In genomic region chr14:31894351-31894750, GRCh38 we compare ENCODE assay signal across 26 cellular contexts.
DNase-seq lines count a peak whose midpoint lies in the region; ATAC-seq, FAIRE-seq and TF ChIP-seq lines count a peak whose summit lies in the region.
"Had no signal": no experiment of that assay in that cellular context is flagged by ENCODE, and none has a peak within 500 bp of the region (broad histone marks: within the 10 kb centered on the region; RNA-seq: fewer than 3 reads in every experiment).

No MANE protein-coding gene starts in this region.

- FAIRE-seq in K562 (lab: Jason Lieb, UNC): peak; percentile 96

- no TSS peak for BruUV-seq in K562 (replicated peaks; lab: Mats Ljungman, UMichigan)

- 0% methylated on average over 3 of the region's 3 CpGs for WGBS in K562 (ENCODE audit: insufficient coverage, low coverage, missing lambda C conversion rate)
- WGBS in mesodermal cell (ENCODE audit: insufficient coverage in 2 of 2), 2 experiments: 100% methylated on average over 1 of the region's 3 CpGs
- WGBS in gastroesophageal sphincter (ENCODE audit: low coverage in 1 of 2), 2 donors: 65 to 88% methylated on average over 2 to 3 of the region's 3 CpGs

- H3K36me3 ChIP-seq in K562 (ENCODE audit: control insufficient read depth, insufficient read depth, low read length) (no peaks in the 10 kb centered on the region), mesodermal cell (ENCODE audit: control insufficient read depth, insufficient read depth, low read length) (no peaks in the 10 kb centered on the region), gastroesophageal sphincter (no peaks in the 10 kb centered on the region)
- H3K36me3 ChIP-seq: BLaER1, esophagus muscularis mucosa, upper lobe of left lung had no signal

- no peaks in the 10 kb centered on the region for H3K9me3 ChIP-seq in K562 (replicated peaks; ENCODE audit: control insufficient read depth, insufficient read depth, low read depth, low read length)
- no peaks in the 10 kb centered on the region for H3K9me3 ChIP-seq in mesodermal cell (ENCODE audit: control insufficient read depth, low read length)
- H3K9me3 ChIP-seq in gastroesophageal sphincter: no peaks in the 10 kb centered on the region
- H3K9me3 ChIP-seq: BLaER1, esophagus muscularis mucosa, upper lobe of left lung had no signal

- no peaks in the 10 kb centered on the region for H3K9me1 ChIP-seq in K562 (ENCODE audit: control insufficient read depth, insufficient read depth, low read length)

- no peak; the same call in 1 of the 2 replicates for TF ChIP-seq EP300 in K562 (IDR thresholded peaks at IDR 0.05; ENCODE audit: low read length)
- no peak for TF ChIP-seq EP300 in gastroesophageal sphincter (IDR thresholded peaks at IDR 0.05)

- intact Hi-C loops in K562 (cut with micrococcal nuclease): no loop called here

- H3K9ac ChIP-seq in K562 (ENCODE audit: insufficient read depth in 1 of 2, low read depth in 2 of 2, low read length in 2 of 2): peak overlapping the region in 1 of 2 experiments; percentile 24; a peak in 1 of 4 replicates
- H3K9ac ChIP-seq: BLaER1, parathyroid adenoma had no signal

- in situ Hi-C loops in K562 (cut with MboI): no loop called here

- H3K27ac ChIP-seq in K562 (ENCODE audit: extremely low read depth, low read depth, low read length) (peak overlapping the region; percentile 67), mesodermal cell (ENCODE audit: low read depth, low read length, severe bottlenecking) (peak overlapping the region; percentile 54), gastroesophageal sphincter (no peak overlapping the region)
- H3K27ac ChIP-seq: BLaER1, esophagus muscularis mucosa, HL-60, parathyroid adenoma, PC-9 had no signal

- H3K27me3 ChIP-seq in K562 (ENCODE audit: control insufficient read depth in 2 of 2, insufficient read depth in 2 of 2, low read length in 2 of 2): no peaks in the 10 kb centered on the region
- H3K27me3 ChIP-seq in gastroesophageal sphincter: no peaks in the 10 kb centered on the region
- H3K27me3 ChIP-seq: BLaER1, esophagus muscularis mucosa, upper lobe of left lung had no signal

- no peaks in the 10 kb centered on the region for H4K20me1 ChIP-seq in K562 (replicated peaks; ENCODE audit: control insufficient read depth, insufficient read depth, low read length)
- H4K20me1 ChIP-seq: BLaER1 had no signal

- no peak for TF ChIP-seq POLR2A in K562 (conservative IDR thresholded peaks at IDR 0.05)
- TF ChIP-seq POLR2A in gastroesophageal sphincter (IDR thresholded peaks at IDR 0.05): no peak

- H3K4me2 ChIP-seq in K562 (ENCODE audit: insufficient read depth, low read length): peak overlapping the region; percentile 69
- H3K4me2 ChIP-seq: BLaER1, PC-9 had no signal

- TF ChIP-seq CTCF in K562 (IDR thresholded peaks at IDR 0.05 in 2 of 3, conservative IDR thresholded peaks at IDR 0.05 in 1 of 3; ENCODE audit: insufficient read depth in 2 of 3, low read depth in 1 of 3, low read length in 3 of 3): no peak
- TF ChIP-seq CTCF in gastroesophageal sphincter (IDR thresholded peaks at IDR 0.05): no peak

- H3K79me2 ChIP-seq in K562 (ENCODE audit: control insufficient read depth, insufficient read depth, low read length): no peaks in the 10 kb centered on the region
- H3K79me2 ChIP-seq: parathyroid adenoma had no signal

- TF ChIP-seq RAD21 in K562 (CRISPR knock-in tag; conservative IDR thresholded peaks at IDR 0.05 in 1 of 2, IDR thresholded peaks at IDR 0.05 in 1 of 2): no peak

- DNase-seq in A172 (ENCODE audit: low spot score) (peak; percentile 7), HUDEP-2 (lab: John Stamatoyannopoulos, UW; ENCODE audit: unreplicated experiment in 76 of 76) (peak in 73 of 76 experiments; percentile 10 to 84 (median 60)), K562 (ENCODE audit: extremely low read depth in 1 of 4, low spot score in 3 of 4) (peak; percentile 14 to 82 (median 33)), NCI-H446 (lab: John Stamatoyannopoulos, UW) (no peak)
- no peak for DNase-seq in activated CD4-positive, alpha-beta T cell treated with anti-CD3 and anti-CD28 coated beads for 1 hour
- DNase-seq: ACHN; activated CD4-positive, alpha-beta T cell treated with anti-CD3 and anti-CD28 coated beads, Interleukin-2, amount 50 U/mL, for 1 hour; activated naive CD8-positive, alpha-beta T cell treated with anti-CD3 and anti-CD28 coated beads for 36 hours; effector CD4-positive, alpha-beta T cell; EL; H7; kidney glomerular epithelial cell; naive thymus-derived CD4-positive, alpha-beta T cell; NCI-H2171 treated with DMSO at 0.1 percent for 48 hours; NCI-H748 treated with DMSO at 0.1 percent for 48 hours; PC-9; SIG-M5; T-cell; upper lobe of left lung had no signal

- ATAC-seq in K562 (peak; percentile 97), GM18520 (IDR thresholded peaks at IDR 0.05; ENCODE audit: unreplicated experiment) (no peak), gastroesophageal sphincter (no peak)
- ATAC-seq: naive thymus-derived CD4-positive, alpha-beta T cell; T-cell had no signal

- peak overlapping the region; percentile 81 for H2AFZ ChIP-seq in K562 (ENCODE audit: low read depth, low read length)
- H2AFZ ChIP-seq: parathyroid adenoma, PC-9 had no signal

- POLR2A ChIA-PET in K562 (lab: Yijun Ruan, JAX): no interaction called here

- H3K4me3 ChIP-seq in K562 (no peak overlapping the region), mesodermal cell (ENCODE audit: extremely low read depth, insufficient read depth, low read length, poor library complexity, severe bottlenecking) (no peak overlapping the region), gastroesophageal sphincter (no peak overlapping the region)
- H3K4me3 ChIP-seq: BLaER1, esophagus muscularis mucosa, PC-9, upper lobe of left lung had no signal

- H3K4me1 ChIP-seq in K562 (replicated peaks in 1 of 2; ENCODE audit: control insufficient read depth in 2 of 2, insufficient read depth in 2 of 2, low read length in 2 of 2) (peaks cover 12 to 23% of the 10 kb centered on the region in 2 experiments; a peak in 4 of 5 replicates), mesodermal cell (ENCODE audit: control insufficient read depth, insufficient read depth, low read length, poor library complexity, severe bottlenecking) (peaks cover 25% of the 10 kb centered on the region), gastroesophageal sphincter (no peaks in the 10 kb centered on the region)
- H3K4me1 ChIP-seq: BLaER1, parathyroid adenoma had no signal

- CTCF ChIA-PET in K562 (lab: Yijun Ruan, JAX; ENCODE audit: low intra/inter-chr PET ratio): no interaction called here

TF ChIP-seq in K562, 482 proteins besides CTCF, POLR2A, EP300 and RAD21 (continues in another document):
- TF ChIP-seq CTBP1 (IDR thresholded peaks at IDR 0.05; ENCODE audit: borderline replicate concordance) (peak; percentile 51), RCOR1 (IDR thresholded peaks at IDR 0.05; ENCODE audit: borderline replicate concordance in 1 of 2, low read depth in 2 of 2, low read length in 2 of 2) (peak in 1 of 2 experiments; percentile 46; a peak in 1 of 4 replicates), TRIM24 (IDR thresholded peaks at IDR 0.05) (0 out of 4 replicates have a peak, but pooled peaks of 1 of the 2 experiments have one; percentile 28), DPF2 (IDR thresholded peaks at IDR 0.05) (peak; percentile 48; the same call in 1 of the 2 replicates), BDP1 (IDR thresholded peaks at IDR 0.05; ENCODE audit: insufficient read depth, insufficient read length) (no peak), SMARCE1 (IDR thresholded peaks at IDR 0.05) (0 out of 2 replicates have a peak, but pooled peaks have one; percentile 62), NCOR1 (IDR thresholded peaks at IDR 0.05) (peak; percentile 45; the same call in 1 of the 2 replicates), CREM (IDR thresholded peaks at IDR 0.05; ENCODE audit: low read depth) (0 out of 2 replicates have a peak, but pooled peaks have one; percentile 12), ZEB2 (IDR thresholded peaks at IDR 0.05) (peak; percentile 58; the same call in 1 of the 2 replicates), CBFA2T3 (IDR thresholded peaks at IDR 0.05) (peak; percentile 78), POLR2AphosphoS5 (IDR thresholded peaks at IDR 0.05; ENCODE audit: control insufficient read depth, insufficient read depth, low read depth, low read length) (0 out of 2 replicates have a peak, but pooled peaks have one; percentile 30), TGIF2 (CRISPR knock-in tag; IDR thresholded peaks at IDR 0.05) (no peak), PKNOX1 (IDR thresholded peaks at IDR 0.05) (peak; percentile 77), TCF3 (CRISPR knock-in tag; IDR thresholded peaks at IDR 0.05) (peak; percentile 49), KDM1A (IDR thresholded peaks at IDR 0.05) (0 out of 4 replicates have a peak, but pooled peaks of 1 of the 2 experiments have one; percentile 14), CBFA2T2 (conservative IDR thresholded peaks at IDR 0.05) (peak; percentile 69)
- TF ChIP-seq, protein P1, sequence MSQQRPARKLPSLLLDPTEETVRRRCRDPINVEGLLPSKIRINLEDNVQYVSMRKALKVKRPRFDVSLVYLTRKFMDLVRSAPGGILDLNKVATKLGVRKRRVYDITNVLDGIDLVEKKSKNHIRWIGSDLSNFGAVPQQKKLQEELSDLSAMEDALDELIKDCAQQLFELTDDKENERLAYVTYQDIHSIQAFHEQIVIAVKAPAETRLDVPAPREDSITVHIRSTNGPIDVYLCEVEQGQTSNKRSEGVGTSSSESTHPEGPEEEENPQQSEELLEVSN (IDR thresholded peaks at IDR 0.05; ENCODE audit: borderline replicate concordance in 1 of 2, extremely low read depth in 1 of 2, insufficient read depth in 1 of 2, insufficient read length in 1 of 2, low read depth in 1 of 2, low read length in 1 of 2, poor library complexity in 1 of 2, severe bottlenecking in 1 of 2): no peak
- TF ChIP-seq, protein P2, sequence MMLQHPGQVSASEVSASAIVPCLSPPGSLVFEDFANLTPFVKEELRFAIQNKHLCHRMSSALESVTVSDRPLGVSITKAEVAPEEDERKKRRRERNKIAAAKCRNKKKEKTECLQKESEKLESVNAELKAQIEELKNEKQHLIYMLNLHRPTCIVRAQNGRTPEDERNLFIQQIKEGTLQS (IDR thresholded peaks at IDR 0.05): 0 out of 2 replicates have a peak, but pooled peaks have one; percentile 29
- TF ChIP-seq, protein P2 (CRISPR knock-in tag; conservative IDR thresholded peaks at IDR 0.05): no peak

Comparison
In these comparisons a context has a peak if more than half of its experiments do, and no peak if none do; other contexts are left out.
1. DNase-seq: peak in A172 (single experiment), HUDEP-2 (73 of 76) and K562 (4 of 4); none in NCI-H446 (0 of 2) and activated CD4-positive, alpha-beta T cell treated with anti-CD3 and anti-CD28 coated beads for 1 hour (single experiment).
2. H3K27ac ChIP-seq: peak in K562 (single experiment) and mesodermal cell (single experiment); none in gastroesophageal sphincter (0 of 4).